In genomic region chr5:1005362-1005851, GRCh38 we compare ENCODE assay signal across 8 cellular contexts. TPM values are rescaled to one million over a fixed set of nuclear protein-coding genes. Genes with fewer than 3 reads are reported as not detected.
DNase-seq lines count a peak whose midpoint lies in the region; ATAC-seq, FAIRE-seq and TF ChIP-seq lines count a peak whose summit lies in the region.

No MANE protein-coding gene starts in this region.

- H3K4me1 ChIP-seq in CD8-positive, alpha-beta memory T cell (ENCODE audit: insufficient read depth, low read length), result peaks cover 23% of the 10 kb centered on the region
- H3K4me1 ChIP-seq in RWPE2 (ENCODE audit: insufficient read depth, poor library complexity, severe bottlenecking) (peaks cover 14% of the 10 kb centered on the region), right atrium auricular region (peaks cover 0 to 47% of the 10 kb centered on the region in 2 donors), psoas muscle (no peaks in the 10 kb centered on the region)

- H3K36me3 Mint-ChIP-seq in CD8-positive, alpha-beta memory T cell, result no peaks in the 10 kb centered on the region

- no peak overlapping the region for H3K27ac Mint-ChIP-seq in CD8-positive, alpha-beta memory T cell

- CTCF ChIA-PET in CD8-positive, alpha-beta memory T cell (lab: Charles Lee), result no interaction called here

- H3K4me3 ChIP-seq in CD8-positive, alpha-beta memory T cell (ENCODE audit: low read length), result no peak overlapping the region
- H3K4me3 ChIP-seq in RWPE2 (ENCODE audit: severe bottlenecking) (no peak overlapping the region), right atrium auricular region (peak overlapping the region; percentile 58 to 69), psoas muscle (peak overlapping the region; percentile 65)

- H3K9me3 ChIP-seq in CD8-positive, alpha-beta memory T cell (ENCODE audit: low read length), result no peaks in the 10 kb centered on the region
- no peaks in the 10 kb centered on the region for H3K9me3 ChIP-seq in RWPE2 (ENCODE audit: severe bottlenecking)
- H3K9me3 ChIP-seq in right atrium auricular region, result no peaks in the 10 kb centered on the region
- H3K9me3 ChIP-seq in psoas muscle, result no peaks in the 10 kb centered on the region

- H3K27ac ChIP-seq in CD8-positive, alpha-beta memory T cell (ENCODE audit: low read depth, low read length), result no peak overlapping the region
- no peak overlapping the region for H3K27ac ChIP-seq in RWPE2 (ENCODE audit: poor library complexity, severe bottlenecking)
- peak overlapping the region; percentile 72 to 75 for H3K27ac ChIP-seq in right atrium auricular region
- H3K27ac ChIP-seq in psoas muscle, result no peak overlapping the region

- H3K9me3 Mint-ChIP-seq in CD8-positive, alpha-beta memory T cell, result no peaks in the 10 kb centered on the region

- H3K27me3 ChIP-seq in CD8-positive, alpha-beta memory T cell (ENCODE audit: insufficient read depth, low read length, poor library complexity, severe bottlenecking), result peaks cover 33% of the 10 kb centered on the region
- H3K27me3 ChIP-seq in RWPE2 (ENCODE audit: insufficient read depth, poor library complexity, severe bottlenecking) (peaks cover 86% of the 10 kb centered on the region), right atrium auricular region (peaks cover 0 to 6% of the 10 kb centered on the region in 2 donors), psoas muscle (ENCODE audit: insufficient read depth in 3 of 3, low read length in 2 of 3) (peaks cover 0 to 60% (median 15%) of the 10 kb centered on the region in 3 donors)

- DNase-seq in CD8-positive, alpha-beta memory T cell, result peak in 1 of 5 donors; percentile 26
- DNase-seq in RWPE2 (ENCODE audit: low spot score), result peak; percentile 70
- peak; percentile 56 for DNase-seq in right atrium auricular region (ENCODE audit: low spot score)
- DNase-seq in psoas muscle, result peak in 1 of 2 donors; percentile 41
- DNase-seq in dedifferentiated amniotic fluid mesenchymal stem cell (ENCODE audit: extremely low spot score), result no peak
- DNase-seq in D721Med (ENCODE audit: insufficient read length, low spot score), result no peak

- ATAC-seq in RWPE2 (ENCODE audit: low read depth) (no peak), psoas muscle (no peak), GM21423 (IDR thresholded peaks at IDR 0.05; ENCODE audit: unreplicated experiment) (no peak), GM19452 (IDR thresholded peaks at IDR 0.05; ENCODE audit: unreplicated experiment) (no peak)

- 61 to 67% (median 64%) methylated on average over 31 to 32 of the region's 32 CpGs for WGBS in psoas muscle, 3 donors

- no peaks in the 10 kb centered on the region for H3K36me3 ChIP-seq in CD8-positive, alpha-beta memory T cell (ENCODE audit: insufficient read depth, low read length)
- H3K36me3 ChIP-seq in RWPE2 (ENCODE audit: low read depth) (no peaks in the 10 kb centered on the region), right atrium auricular region (no peaks in the 10 kb centered on the region), psoas muscle (ENCODE audit: insufficient read depth in 1 of 2, low read depth in 1 of 2) (no peaks in the 10 kb centered on the region)

- H3K4me3 Mint-ChIP-seq in CD8-positive, alpha-beta memory T cell, result peak overlapping the region in 5 of 7 donors; percentile 4 to 73 (median 57)

- POLR2A ChIA-PET in CD8-positive, alpha-beta memory T cell (lab: Charles Lee), result no interaction called here

- no peak for FAIRE-seq in D721Med (lab: Jason Lieb, UNC)

- peaks cover 26 to 46% of the 10 kb centered on the region in 2 donors for H3K27me3 Mint-ChIP-seq in CD8-positive, alpha-beta memory T cell

- no peak for TF ChIP-seq CTCF in RWPE2 (IDR thresholded peaks at IDR 0.05; ENCODE audit: poor library complexity, severe bottlenecking)
- no peak for TF ChIP-seq CTCF in right atrium auricular region (IDR thresholded peaks at IDR 0.05)
- no peak for TF ChIP-seq CTCF in psoas muscle (IDR thresholded peaks at IDR 0.05)
- no peak for TF ChIP-seq CTCF in D721Med (IDR thresholded peaks at IDR 0.05; ENCODE audit: insufficient read depth, missing control alignments)

- H3K4me1 Mint-ChIP-seq in CD8-positive, alpha-beta memory T cell, result peaks cover 15 to 30% (median 17%) of the 10 kb centered on the region in 3 donors

- intact Hi-C loops in psoas muscle (cut with DNase I), result loop anchor here in 1 of 2 donors (5.0 kb wide), 1 partner anchor 83 kb away; no protein-coding TSS in a partner anchor

RNA-seq across cellular contexts. Expression of gene NKD2, which starts 3.2 kb away (rescaled TPM):
- under 1 TPM; 0.20 to 0.48 TPM for total RNA-seq in CD8-positive, alpha-beta memory T cell
- polyA plus RNA-seq in CD8-positive, alpha-beta memory T cell, result not detected
- 1 to 10 TPM; 2.4 to 2.8 TPM for total RNA-seq in right atrium auricular region
- total RNA-seq in psoas muscle, result under 1 TPM in 3 of 4 donors, not detected in 1; 0.59 to 0.96 (median 0.83) TPM
- under 1 TPM; 0.08 to 0.68 (median 0.35) TPM for polyA plus RNA-seq in psoas muscle

Comparison
In these comparisons a context has a peak if more than half of its experiments do, and no peak if none do; other contexts are left out.
1. DNase-seq: peak in RWPE2 (single experiment) and right atrium auricular region (single experiment); none in dedifferentiated amniotic fluid mesenchymal stem cell (single experiment) and D721Med (single experiment).
2. H3K27ac ChIP-seq: peak in right atrium auricular region (2 of 2); none in CD8-positive, alpha-beta memory T cell (single experiment), RWPE2 (single experiment) and psoas muscle (single experiment).
3. H3K4me3 ChIP-seq: peak in right atrium auricular region (2 of 2) and psoas muscle (single experiment); none in CD8-positive, alpha-beta memory T cell (single experiment) and RWPE2 (single experiment).